In genomic region chr7:157771689-157772088, GRCh38 we compare ENCODE assay signal across 2 cellular contexts.
A peak's percentile ranks its signal among the peaks of the same experiment; 100 is the strongest.
TF ChIP-seq lines count a peak whose summit lies in the region.

No MANE protein-coding gene starts in this region.

TF ChIP-seq in HEK293, 187 proteins besides CTCF, POLR2A, EP300 and RAD21 (continued from another document and continues in another):
- TF ChIP-seq ZNF488 (tag by site-specific recombination; IDR thresholded peaks at IDR 0.05) = no peak
- no peak for TF ChIP-seq ZIC2 (tag by site-specific recombination; IDR thresholded peaks at IDR 0.05)
- TF ChIP-seq KLF1 (tag by site-specific recombination; IDR thresholded peaks at IDR 0.05) = no peak
- TF ChIP-seq PRDM2 (tag by site-specific recombination; IDR thresholded peaks at IDR 0.05; ENCODE audit: borderline replicate concordance) = no peak
- peak; percentile 69; the same call in 1 of the 2 replicates for TF ChIP-seq ZNF48 (tag by site-specific recombination; IDR thresholded peaks at IDR 0.05)
- TF ChIP-seq ZNF239 (tag by site-specific recombination; IDR thresholded peaks at IDR 0.05) = no peak
- TF ChIP-seq ZNF585B (tag by site-specific recombination; IDR thresholded peaks at IDR 0.05) = no peak
- TF ChIP-seq ZNF350 (tag by site-specific recombination; IDR thresholded peaks at IDR 0.05) = no peak
- TF ChIP-seq ZSCAN18 (tag by site-specific recombination; IDR thresholded peaks at IDR 0.05) = no peak
- TF ChIP-seq ZNF146 (tag by site-specific recombination; IDR thresholded peaks at IDR 0.05) = 0 out of 2 replicates have a peak, but pooled peaks have one; percentile 13
- TF ChIP-seq ELK4 (IDR thresholded peaks at IDR 0.05; ENCODE audit: borderline replicate concordance, low read depth, low read length) = no peak
- TF ChIP-seq YY1 (tag by site-specific recombination; IDR thresholded peaks at IDR 0.05) = no peak

TF ChIP-seq in H1, 55 proteins besides CTCF, POLR2A, EP300 and RAD21 (continued from another document):
- TF ChIP-seq ATF3 (IDR thresholded peaks at IDR 0.05; ENCODE audit: insufficient read depth, low read depth, low read length) = no peak
- no peak for TF ChIP-seq RFX5 (IDR thresholded peaks at IDR 0.05; ENCODE audit: borderline replicate concordance, low read depth, low read length)
- TF ChIP-seq EGR1 (IDR thresholded peaks at IDR 0.05; ENCODE audit: borderline replicate concordance, low read depth, low read length) = no peak
- TF ChIP-seq TBP (IDR thresholded peaks at IDR 0.05; ENCODE audit: low read depth, low read length) = no peak
- no peak for TF ChIP-seq BACH1 (IDR thresholded peaks at IDR 0.05; ENCODE audit: low read length)
- TF ChIP-seq CREB1 (IDR thresholded peaks at IDR 0.05) = no peak
- TF ChIP-seq GTF2F1 (IDR thresholded peaks at IDR 0.05; ENCODE audit: borderline replicate concordance, low read depth, low read length) = no peak
TF ChIP-seq in H1: peak in this region for 0.
